ENCODE assay signal across 22 cellular contexts in genomic region chr17:13996758-13997157, GRCh38.
"Had no signal": no experiment of that assay in that cellular context is flagged by ENCODE, and none has a peak within 500 bp of the region (broad histone marks: within the 10 kb centered on the region; RNA-seq: fewer than 3 reads in every experiment).

No MANE protein-coding gene starts in this region.

- H3K27ac Mint-ChIP-seq: activated CD4-positive, alpha-beta T cell treated with anti-CD3 and anti-CD28 coated beads, Interleukin-2, amount 10 ng/mL, durations not matched to agents 7 days and 5 days; activated CD8-positive, alpha-beta memory T cell treated with anti-CD3 and anti-CD28 coated beads, Interleukin-2, amount 10 ng/mL, durations not matched to agents 7 days and 5 days; activated CD8-positive, alpha-beta T cell treated with anti-CD3 and anti-CD28 coated beads for 36 hours; activated naive CD8-positive, alpha-beta T cell treated with anti-CD3 and anti-CD28 coated beads, Interleukin-2, amount 50 U/mL, for 24 hours; natural killer cell treated with Interleukin-12 subunit alpha and Interleukin-12 subunit beta and Interleukin-15 and Interleukin-18, amount 100 ng/mL, for 72 hours; stimulated activated naive B cell treated with anti-CD40 and anti-IgM and Interleukin-4, amounts not matched to agents 10 μg/mL and 1 μg/mL and 100 μg/mL, for 72 hours had no signal

- H3K4me1 Mint-ChIP-seq: activated CD4-positive, alpha-beta T cell treated with anti-CD3 and anti-CD28 coated beads, Interleukin-2, amount 10 ng/mL, durations not matched to agents 7 days and 5 days; activated naive CD8-positive, alpha-beta T cell treated with anti-CD3 and anti-CD28 coated beads, Interleukin-2, amount 50 U/mL, for 24 hours had no signal

- H3K4me3 Mint-ChIP-seq: activated CD4-positive, alpha-beta T cell treated with anti-CD3 and anti-CD28 coated beads, Interleukin-2, amount 10 ng/mL, durations not matched to agents 7 days and 5 days; activated CD8-positive, alpha-beta memory T cell treated with anti-CD3 and anti-CD28 coated beads, Interleukin-2, amount 10 ng/mL, durations not matched to agents 7 days and 5 days; activated CD8-positive, alpha-beta T cell treated with anti-CD3 and anti-CD28 coated beads for 36 hours; activated naive CD8-positive, alpha-beta T cell treated with anti-CD3 and anti-CD28 coated beads, Interleukin-2, amount 50 U/mL, for 24 hours; natural killer cell treated with Interleukin-12 subunit alpha and Interleukin-12 subunit beta and Interleukin-15 and Interleukin-18, amount 100 ng/mL, for 72 hours; stimulated activated naive B cell treated with anti-CD40 and anti-IgM and Interleukin-4, amounts not matched to agents 10 μg/mL and 1 μg/mL and 100 μg/mL, for 72 hours had no signal

- H3K4me1 ChIP-seq: heart left ventricle, left lung, transverse colon had no signal

- DNase-seq: activated CD4-positive, alpha-beta T cell treated with anti-CD3 and anti-CD28 coated beads, Interleukin-2, amount 10 ng/mL, durations not matched to agents 7 days and 5 days; activated CD4-positive, CD25-positive, alpha-beta regulatory T cell treated with anti-CD3 and anti-CD28 coated beads, Interleukin-2, amount 50 U/mL, for 72 hours; activated CD8-positive, alpha-beta memory T cell treated with anti-CD3 and anti-CD28 coated beads, Interleukin-2, amount 10 ng/mL, durations not matched to agents 7 days and 5 days; activated CD8-positive, alpha-beta T cell treated with anti-CD3 and anti-CD28 coated beads for 36 hours; activated gamma-delta T cell; activated naive CD4-positive, alpha-beta T cell treated with anti-CD3 and anti-CD28 coated beads, Interleukin-2, amount 50 U/mL, for 16 hours; activated naive CD8-positive, alpha-beta T cell treated with anti-CD3 and anti-CD28 coated beads, Interleukin-2, amount 50 U/mL, for 24 hours; activated T-cell treated with anti-CD3 and anti-CD28 coated beads for 4 hours; effector memory CD4-positive, alpha-beta T cell; heart left ventricle; islet precursor cell; left lung; nucleus accumbens; stimulated activated CD4-positive, alpha-beta T cell treated with anti-CD3 and anti-CD28 coated beads, Interleukin-15, amount 100 ng/mL, for 24 hours; stimulated activated naive B cell treated with anti-CD40 and anti-IgM and Interleukin-4, amounts not matched to agents 10 μg/mL and 1 μg/mL and 100 μg/mL, for 72 hours; T-helper 1 cell; transverse colon; WERI-Rb-1 had no signal

- ATAC-seq: activated CD8-positive, alpha-beta memory T cell treated with anti-CD3 and anti-CD28 coated beads, Interleukin-2, amount 10 ng/mL, durations not matched to agents 7 days and 5 days; activated CD8-positive, alpha-beta T cell treated with anti-CD3 and anti-CD28 coated beads for 36 hours; activated naive CD8-positive, alpha-beta T cell treated with anti-CD3 and anti-CD28 coated beads, Interleukin-2, amount 50 U/mL, for 24 hours; gastroesophageal sphincter; heart left ventricle; left lung; natural killer cell treated with Interleukin-12 subunit alpha and Interleukin-12 subunit beta and Interleukin-15 and Interleukin-18, amount 100 ng/mL, for 72 hours; sciatic nerve; stimulated activated naive B cell treated with anti-CD40 and anti-IgM and Interleukin-4, amounts not matched to agents 10 μg/mL and 1 μg/mL and 100 μg/mL, for 72 hours had no signal

- H3K4me3 ChIP-seq: gastroesophageal sphincter, heart left ventricle, left lung, smooth muscle cell, transverse colon had no signal

- H3K36me3 ChIP-seq: gastroesophageal sphincter, heart left ventricle, left lung, transverse colon, WERI-Rb-1 had no signal

- H3K9me3 Mint-ChIP-seq: activated CD8-positive, alpha-beta T cell treated with anti-CD3 and anti-CD28 coated beads for 36 hours; activated naive CD8-positive, alpha-beta T cell treated with anti-CD3 and anti-CD28 coated beads, Interleukin-2, amount 50 U/mL, for 24 hours; natural killer cell treated with Interleukin-12 subunit alpha and Interleukin-12 subunit beta and Interleukin-15 and Interleukin-18, amount 100 ng/mL, for 72 hours had no signal

- H3K27me3 Mint-ChIP-seq: activated CD4-positive, alpha-beta T cell treated with anti-CD3 and anti-CD28 coated beads, Interleukin-2, amount 10 ng/mL, durations not matched to agents 7 days and 5 days; activated CD8-positive, alpha-beta memory T cell treated with anti-CD3 and anti-CD28 coated beads, Interleukin-2, amount 10 ng/mL, durations not matched to agents 7 days and 5 days; activated CD8-positive, alpha-beta T cell treated with anti-CD3 and anti-CD28 coated beads for 36 hours; activated naive CD8-positive, alpha-beta T cell treated with anti-CD3 and anti-CD28 coated beads, Interleukin-2, amount 50 U/mL, for 24 hours; natural killer cell treated with Interleukin-12 subunit alpha and Interleukin-12 subunit beta and Interleukin-15 and Interleukin-18, amount 100 ng/mL, for 72 hours; stimulated activated naive B cell treated with anti-CD40 and anti-IgM and Interleukin-4, amounts not matched to agents 10 μg/mL and 1 μg/mL and 100 μg/mL, for 72 hours had no signal

- H3K27ac ChIP-seq: gastroesophageal sphincter, heart left ventricle, left lung, transverse colon, WERI-Rb-1 had no signal

- H3K9me3 ChIP-seq: gastroesophageal sphincter, heart left ventricle, left lung, transverse colon had no signal
